7 cellular contexts compared by ENCODE assay signal in genomic region chr9:41033360-41033759, GRCh38.
DNase-seq lines count a peak whose midpoint lies in the region; ATAC-seq and TF ChIP-seq lines count a peak whose summit lies in the region.
"Not testable (repeated sequence)": the region's sequence is repeated elsewhere in the genome, so short reads cannot be mapped to it uniquely, and the experiment has no call there.

No MANE protein-coding gene starts in this region.

- not testable (repeated sequence) for H4K8ac ChIP-seq in mesendoderm (ENCODE audit: low read depth, low read length)

- not testable (repeated sequence) for H3K9ac ChIP-seq in endodermal cell (ENCODE audit: extremely low read depth, low read length, poor library complexity, severe bottlenecking); mesendoderm (ENCODE audit: low read length)

- H4K5ac ChIP-seq in mesendoderm (ENCODE audit: low read length), result not testable (repeated sequence)

- not testable (repeated sequence) for H3K56ac ChIP-seq in mesendoderm (ENCODE audit: low read length)

- H3K4me1 Mint-ChIP-seq in activated CD8-positive, alpha-beta memory T cell treated with anti-CD3 and anti-CD28 coated beads, Interleukin-2, amount 10 ng/mL, durations not matched to agents 7 days and 5 days; endodermal cell; natural killer cell treated with Interleukin-12 subunit alpha and Interleukin-12 subunit beta and Interleukin-15 and Interleukin-18, amount 100 ng/mL, for 72 hours (ENCODE audit: low read depth in 2 of 2); stimulated activated effector memory CD8-positive, alpha-beta T cell treated with anti-CD3 and anti-CD28 coated beads, Interleukin-12 subunit alpha, Interleukin-12 subunit beta, amount 100 ng/mL, for 72 hours: not testable (repeated sequence)

- not testable (repeated sequence) for H3K4me1 ChIP-seq in endodermal cell (ENCODE audit: control insufficient read depth, insufficient read depth, low read length); mesendoderm (ENCODE audit: control insufficient read depth, low read depth, low read length)

- not testable (repeated sequence) for DNase-seq in activated CD8-positive, alpha-beta memory T cell treated with anti-CD3 and anti-CD28 coated beads, Interleukin-2, amount 10 ng/mL, durations not matched to agents 7 days and 5 days; brain microvascular endothelial cell; Right ventricle myocardium superior; natural killer cell treated with Interleukin-12 subunit alpha and Interleukin-12 subunit beta and Interleukin-15 and Interleukin-18, amount 100 ng/mL, for 72 hours (ENCODE audit: low spot score); stimulated activated effector memory CD8-positive, alpha-beta T cell treated with anti-CD3 and anti-CD28 coated beads, Interleukin-12 subunit alpha, Interleukin-12 subunit beta, amount 100 ng/mL, for 72 hours (ENCODE audit: low spot score in 2 of 2)
- DNase-seq in endodermal cell (peak; percentile 48), mesendoderm (peak; percentile 9)

- not testable (repeated sequence) for H2BK5ac ChIP-seq in mesendoderm (ENCODE audit: low read length)

- not testable (repeated sequence) for H3K36me3 ChIP-seq in brain microvascular endothelial cell (replicated peaks); endodermal cell (ENCODE audit: control insufficient read depth, insufficient read depth, low read length); mesendoderm (ENCODE audit: control insufficient read depth, insufficient read depth, low read length)

- not testable (repeated sequence) for H3K23ac ChIP-seq in mesendoderm (ENCODE audit: low read length)

- H3K18ac ChIP-seq in mesendoderm (ENCODE audit: low read length), result not testable (repeated sequence)

- H3K79me2 ChIP-seq in mesendoderm (ENCODE audit: control insufficient read depth, insufficient read depth, low read length), result not testable (repeated sequence)

- not testable (repeated sequence) for H3K4me3 ChIP-seq in brain microvascular endothelial cell (ENCODE audit: low read depth, low read length); endodermal cell (ENCODE audit: low read length); mesendoderm (ENCODE audit: low read length)

- H3K4me2 ChIP-seq in mesendoderm (ENCODE audit: low read length), result not testable (repeated sequence)

- CTCF ChIA-PET in activated CD8-positive, alpha-beta memory T cell treated with anti-CD3 and anti-CD28 coated beads, Interleukin-2, amount 10 ng/mL, durations not matched to agents 7 days and 5 days (lab: Charles Lee), result not testable (repeated sequence)

- H2AK5ac ChIP-seq in mesendoderm (ENCODE audit: low read length), result not testable (repeated sequence)

- peak; percentile 42 for ATAC-seq in activated CD8-positive, alpha-beta memory T cell treated with anti-CD3 and anti-CD28 coated beads, Interleukin-2, amount 10 ng/mL, durations not matched to agents 7 days and 5 days
- peak; percentile 23 for ATAC-seq in Right ventricle myocardium superior (ENCODE audit: poor library complexity)
- ATAC-seq in natural killer cell treated with Interleukin-12 subunit alpha and Interleukin-12 subunit beta and Interleukin-15 and Interleukin-18, amount 100 ng/mL, for 72 hours, result peak; percentile 78 to 81
- peak; percentile 51 for ATAC-seq in stimulated activated effector memory CD8-positive, alpha-beta T cell treated with anti-CD3 and anti-CD28 coated beads, Interleukin-12 subunit alpha, Interleukin-12 subunit beta, amount 100 ng/mL, for 72 hours

- intact Hi-C loops in Right ventricle myocardium superior (cut with DNase I), result not testable (repeated sequence)

- not testable (repeated sequence) for H3K9me3 Mint-ChIP-seq in activated CD8-positive, alpha-beta memory T cell treated with anti-CD3 and anti-CD28 coated beads, Interleukin-2, amount 10 ng/mL, durations not matched to agents 7 days and 5 days (ENCODE audit: low read depth); natural killer cell treated with Interleukin-12 subunit alpha and Interleukin-12 subunit beta and Interleukin-15 and Interleukin-18, amount 100 ng/mL, for 72 hours; stimulated activated effector memory CD8-positive, alpha-beta T cell treated with anti-CD3 and anti-CD28 coated beads, Interleukin-12 subunit alpha, Interleukin-12 subunit beta, amount 100 ng/mL, for 72 hours
- peaks cover 11% of the 10 kb centered on the region for H3K9me3 Mint-ChIP-seq in endodermal cell

- not testable (repeated sequence) for H3K27me3 Mint-ChIP-seq in activated CD8-positive, alpha-beta memory T cell treated with anti-CD3 and anti-CD28 coated beads, Interleukin-2, amount 10 ng/mL, durations not matched to agents 7 days and 5 days; endodermal cell (ENCODE audit: insufficient read depth); natural killer cell treated with Interleukin-12 subunit alpha and Interleukin-12 subunit beta and Interleukin-15 and Interleukin-18, amount 100 ng/mL, for 72 hours

- H3K27ac Mint-ChIP-seq in activated CD8-positive, alpha-beta memory T cell treated with anti-CD3 and anti-CD28 coated beads, Interleukin-2, amount 10 ng/mL, durations not matched to agents 7 days and 5 days; endodermal cell; natural killer cell treated with Interleukin-12 subunit alpha and Interleukin-12 subunit beta and Interleukin-15 and Interleukin-18, amount 100 ng/mL, for 72 hours; stimulated activated effector memory CD8-positive, alpha-beta T cell treated with anti-CD3 and anti-CD28 coated beads, Interleukin-12 subunit alpha, Interleukin-12 subunit beta, amount 100 ng/mL, for 72 hours: not testable (repeated sequence)

- not testable (repeated sequence) for H3K9me3 ChIP-seq in endodermal cell (ENCODE audit: control insufficient read depth, low read length)

- TF ChIP-seq CTCF in brain microvascular endothelial cell (IDR thresholded peaks at IDR 0.05; ENCODE audit: low read depth, low read length, missing control alignments); endodermal cell (conservative IDR thresholded peaks at IDR 0.05): not testable (repeated sequence)

- not testable (repeated sequence) for H3K79me1 ChIP-seq in mesendoderm (ENCODE audit: low read length)

- not testable (repeated sequence) for H3K4ac ChIP-seq in mesendoderm (ENCODE audit: low read depth, low read length)

- H3K27ac ChIP-seq in brain microvascular endothelial cell, result peak overlapping the region; percentile 83
- H3K27ac ChIP-seq in endodermal cell (ENCODE audit: low read depth, low read length); mesendoderm (ENCODE audit: low read depth, low read length): not testable (repeated sequence)

- H2BK120ac ChIP-seq in mesendoderm (ENCODE audit: low read depth, low read length), result not testable (repeated sequence)

- not testable (repeated sequence) for H3K27me3 ChIP-seq in brain microvascular endothelial cell (replicated peaks); endodermal cell (ENCODE audit: control insufficient read depth, insufficient read depth, low read length, poor library complexity, severe bottlenecking); mesendoderm (ENCODE audit: insufficient read depth, low read length, poor library complexity)

- 76 to 100% methylated on average over 1 to 3 of the region's 3 CpGs for WGBS in endodermal cell (ENCODE audit: insufficient coverage in 1 of 2, insufficient read length in 1 of 2), 2 experiments
- no CpG with 5 or more reads among the region's 3 CpGs for WGBS in mesendoderm (ENCODE audit: extremely low coverage, insufficient coverage, low lambda C conversion rate)

- not testable (repeated sequence) for H2BK15ac ChIP-seq in mesendoderm (replicated peaks; ENCODE audit: low read depth)

- in situ Hi-C loops in brain microvascular endothelial cell (cut with HindIII; ENCODE audit: low pct_ligation_motif_present, low sequenced_read_pairs), result not testable (repeated sequence)

- H3K36me3 Mint-ChIP-seq in activated CD8-positive, alpha-beta memory T cell treated with anti-CD3 and anti-CD28 coated beads, Interleukin-2, amount 10 ng/mL, durations not matched to agents 7 days and 5 days; endodermal cell (ENCODE audit: low read depth); natural killer cell treated with Interleukin-12 subunit alpha and Interleukin-12 subunit beta and Interleukin-15 and Interleukin-18, amount 100 ng/mL, for 72 hours; stimulated activated effector memory CD8-positive, alpha-beta T cell treated with anti-CD3 and anti-CD28 coated beads, Interleukin-12 subunit alpha, Interleukin-12 subunit beta, amount 100 ng/mL, for 72 hours: not testable (repeated sequence)

- H3K4me3 Mint-ChIP-seq in activated CD8-positive, alpha-beta memory T cell treated with anti-CD3 and anti-CD28 coated beads, Interleukin-2, amount 10 ng/mL, durations not matched to agents 7 days and 5 days; endodermal cell; natural killer cell treated with Interleukin-12 subunit alpha and Interleukin-12 subunit beta and Interleukin-15 and Interleukin-18, amount 100 ng/mL, for 72 hours; stimulated activated effector memory CD8-positive, alpha-beta T cell treated with anti-CD3 and anti-CD28 coated beads, Interleukin-12 subunit alpha, Interleukin-12 subunit beta, amount 100 ng/mL, for 72 hours: not testable (repeated sequence)

Comparison
In these comparisons a context has a peak if more than half of its experiments do, and no peak if none do; other contexts are left out.
1. ATAC-seq: peak in every context shown above with its lines; median percentile 80 in natural killer cell treated with Interleukin-12 subunit alpha and Interleukin-12 subunit beta and Interleukin-15 and Interleukin-18, amount 100 ng/mL, for 72 hours; 51 in stimulated activated effector memory CD8-positive, alpha-beta T cell treated with anti-CD3 and anti-CD28 coated beads, Interleukin-12 subunit alpha, Interleukin-12 subunit beta, amount 100 ng/mL, for 72 hours; 42 in activated CD8-positive, alpha-beta memory T cell treated with anti-CD3 and anti-CD28 coated beads, Interleukin-2, amount 10 ng/mL, durations not matched to agents 7 days and 5 days; 23 in Right ventricle myocardium superior.